28 cellular contexts compared by ENCODE assay signal in genomic region chr3:41482134-41482533, GRCh38.
"Had no signal": no experiment of that assay in that cellular context is flagged by ENCODE, and none has a peak within 500 bp of the region (broad histone marks: within the 10 kb centered on the region; RNA-seq: fewer than 3 reads in every experiment).

No MANE protein-coding gene starts in this region.

- H3K36me3 Mint-ChIP-seq: activated CD8-positive, alpha-beta memory T cell treated with anti-CD3 and anti-CD28 coated beads, Interleukin-2, amount 10 ng/mL, durations not matched to agents 7 days and 5 days; activated naive CD4-positive, alpha-beta T cell treated with anti-CD3 and anti-CD28 coated beads, Interleukin-2, amount 10 ng/mL, durations not matched to agents 7 days and 5 days; activated naive CD8-positive, alpha-beta T cell treated with anti-CD3 and anti-CD28 coated beads, Interleukin-2, amount 10 ng/mL, durations not matched to agents 7 days and 5 days; brain had no signal

- H3K27ac ChIP-seq: ascending aorta, cardiac muscle cell, colonic mucosa, neutrophil, skin epidermis, tibial nerve had no signal

- DNase-seq: activated CD4-positive, alpha-beta T cell treated with anti-CD3 and anti-CD28 coated beads for 36 hours; activated CD4-positive, CD25-positive, alpha-beta regulatory T cell; activated CD8-positive, alpha-beta memory T cell treated with anti-CD3 and anti-CD28 coated beads, Interleukin-2, amount 10 ng/mL, durations not matched to agents 7 days and 5 days; activated CD8-positive, alpha-beta T cell treated with anti-CD3 and anti-CD28 coated beads, Interleukin-2, amount 10 ng/mL, durations not matched to agents 7 days and 5 days; activated naive CD4-positive, alpha-beta T cell treated with anti-CD3 and anti-CD28 coated beads, Interleukin-2, amount 10 ng/mL, durations not matched to agents 7 days and 5 days; activated naive CD8-positive, alpha-beta T cell treated with anti-CD3 and anti-CD28 coated beads, Interleukin-2, amount 10 ng/mL, durations not matched to agents 7 days and 5 days; activated T-cell treated with anti-CD3 and anti-CD28 coated beads, Interleukin-2, amount 50 U/mL, for 72 hours; cerebellar nuclear complex; colonic mucosa; effector CD8-positive, alpha-beta T cell; islet precursor cell; left cardiac atrium; mammary epithelial cell; stimulated activated CD4-positive, alpha-beta T cell treated with anti-CD3 and anti-CD28 coated beads, Interleukin-1b, Interleukin-23, amount 100 ng/mL, for 48 hours; stimulated activated CD4-positive, alpha-beta T cell treated with anti-CD3 and anti-CD28 coated beads, Interleukin-4, amount 100 ng/mL, for 4 hours; stimulated activated CD8-positive, alpha-beta memory T cell treated with anti-CD3 and anti-CD28 coated beads, Interleukin-4, amount 100 ng/mL, for 48 hours; stimulated activated naive B cell treated with anti-CD40 and anti-IgM and Interleukin-4, amounts not matched to agents 10 μg/mL and 1 μg/mL and 100 μg/mL, for 72 hours; T-helper 1 cell had no signal

- H3K27me3 Mint-ChIP-seq: activated CD4-positive, alpha-beta T cell treated with anti-CD3 and anti-CD28 coated beads for 36 hours; activated CD8-positive, alpha-beta memory T cell treated with anti-CD3 and anti-CD28 coated beads, Interleukin-2, amount 10 ng/mL, durations not matched to agents 7 days and 5 days; activated naive CD4-positive, alpha-beta T cell treated with anti-CD3 and anti-CD28 coated beads, Interleukin-2, amount 10 ng/mL, durations not matched to agents 7 days and 5 days; activated naive CD8-positive, alpha-beta T cell treated with anti-CD3 and anti-CD28 coated beads, Interleukin-2, amount 10 ng/mL, durations not matched to agents 7 days and 5 days; brain; stimulated activated naive B cell treated with anti-CD40 and anti-IgM and Interleukin-4, amounts not matched to agents 10 μg/mL and 1 μg/mL and 100 μg/mL, for 72 hours had no signal

- H3K27ac Mint-ChIP-seq: activated CD4-positive, alpha-beta T cell treated with anti-CD3 and anti-CD28 coated beads for 36 hours; activated CD8-positive, alpha-beta memory T cell treated with anti-CD3 and anti-CD28 coated beads, Interleukin-2, amount 10 ng/mL, durations not matched to agents 7 days and 5 days; activated CD8-positive, alpha-beta T cell treated with anti-CD3 and anti-CD28 coated beads, Interleukin-2, amount 10 ng/mL, durations not matched to agents 7 days and 5 days; activated naive CD4-positive, alpha-beta T cell treated with anti-CD3 and anti-CD28 coated beads, Interleukin-2, amount 10 ng/mL, durations not matched to agents 7 days and 5 days; activated naive CD8-positive, alpha-beta T cell treated with anti-CD3 and anti-CD28 coated beads, Interleukin-2, amount 10 ng/mL, durations not matched to agents 7 days and 5 days; activated T-cell treated with anti-CD3 and anti-CD28 coated beads, Interleukin-2, amount 50 U/mL, for 72 hours; brain; stimulated activated naive B cell treated with anti-CD40 and anti-IgM and Interleukin-4, amounts not matched to agents 10 μg/mL and 1 μg/mL and 100 μg/mL, for 72 hours; T-helper 2 cell treated with Interferon-gamma antibody and Interleukin-4, amounts not matched to agents 5 μg/mL and 100 μg/mL, for 36 hours had no signal

- H3K9me3 ChIP-seq: ascending aorta, colonic mucosa, neutrophil, tibial nerve had no signal

- H3K27me3 ChIP-seq: ascending aorta, cardiac muscle cell, colonic mucosa, neutrophil, tibial nerve had no signal

- H3K4me1 Mint-ChIP-seq: activated CD4-positive, alpha-beta T cell treated with anti-CD3 and anti-CD28 coated beads for 36 hours; activated CD8-positive, alpha-beta memory T cell treated with anti-CD3 and anti-CD28 coated beads, Interleukin-2, amount 10 ng/mL, durations not matched to agents 7 days and 5 days; activated naive CD4-positive, alpha-beta T cell treated with anti-CD3 and anti-CD28 coated beads, Interleukin-2, amount 10 ng/mL, durations not matched to agents 7 days and 5 days; activated naive CD8-positive, alpha-beta T cell treated with anti-CD3 and anti-CD28 coated beads, Interleukin-2, amount 10 ng/mL, durations not matched to agents 7 days and 5 days; brain; nephron had no signal

- H3K36me3 ChIP-seq: ascending aorta, cardiac muscle cell, colonic mucosa, neutrophil, tibial nerve had no signal

- ATAC-seq: activated CD4-positive, alpha-beta T cell treated with anti-CD3 and anti-CD28 coated beads for 36 hours; activated CD8-positive, alpha-beta memory T cell treated with anti-CD3 and anti-CD28 coated beads, Interleukin-2, amount 10 ng/mL, durations not matched to agents 7 days and 5 days; activated CD8-positive, alpha-beta T cell treated with anti-CD3 and anti-CD28 coated beads, Interleukin-2, amount 10 ng/mL, durations not matched to agents 7 days and 5 days; activated T-cell treated with anti-CD3 and anti-CD28 coated beads, Interleukin-2, amount 50 U/mL, for 72 hours; left cardiac atrium; sciatic nerve; stimulated activated naive B cell treated with anti-CD40 and anti-IgM and Interleukin-4, amounts not matched to agents 10 μg/mL and 1 μg/mL and 100 μg/mL, for 72 hours had no signal

- H3K4me1 ChIP-seq: ascending aorta, colonic mucosa, tibial nerve had no signal

- H3K4me3 ChIP-seq: ascending aorta, cardiac muscle cell, colonic mucosa, skin epidermis, tibial nerve had no signal

- H3K9me3 Mint-ChIP-seq: nephron; T-helper 2 cell treated with Interferon-gamma antibody and Interleukin-4, amounts not matched to agents 5 μg/mL and 100 μg/mL, for 36 hours had no signal

- H3K4me3 Mint-ChIP-seq: activated CD4-positive, alpha-beta T cell treated with anti-CD3 and anti-CD28 coated beads for 36 hours; activated CD8-positive, alpha-beta memory T cell treated with anti-CD3 and anti-CD28 coated beads, Interleukin-2, amount 10 ng/mL, durations not matched to agents 7 days and 5 days; activated CD8-positive, alpha-beta T cell treated with anti-CD3 and anti-CD28 coated beads, Interleukin-2, amount 10 ng/mL, durations not matched to agents 7 days and 5 days; activated naive CD4-positive, alpha-beta T cell treated with anti-CD3 and anti-CD28 coated beads, Interleukin-2, amount 10 ng/mL, durations not matched to agents 7 days and 5 days; activated naive CD8-positive, alpha-beta T cell treated with anti-CD3 and anti-CD28 coated beads, Interleukin-2, amount 10 ng/mL, durations not matched to agents 7 days and 5 days; activated T-cell treated with anti-CD3 and anti-CD28 coated beads, Interleukin-2, amount 50 U/mL, for 72 hours; brain; nephron; stimulated activated naive B cell treated with anti-CD40 and anti-IgM and Interleukin-4, amounts not matched to agents 10 μg/mL and 1 μg/mL and 100 μg/mL, for 72 hours; T-helper 2 cell treated with Interferon-gamma antibody and Interleukin-4, amounts not matched to agents 5 μg/mL and 100 μg/mL, for 36 hours had no signal

- FAIRE-seq: frontal cortex had no signal
